23 cellular contexts compared by ENCODE assay signal in the genomic region with DNA sequence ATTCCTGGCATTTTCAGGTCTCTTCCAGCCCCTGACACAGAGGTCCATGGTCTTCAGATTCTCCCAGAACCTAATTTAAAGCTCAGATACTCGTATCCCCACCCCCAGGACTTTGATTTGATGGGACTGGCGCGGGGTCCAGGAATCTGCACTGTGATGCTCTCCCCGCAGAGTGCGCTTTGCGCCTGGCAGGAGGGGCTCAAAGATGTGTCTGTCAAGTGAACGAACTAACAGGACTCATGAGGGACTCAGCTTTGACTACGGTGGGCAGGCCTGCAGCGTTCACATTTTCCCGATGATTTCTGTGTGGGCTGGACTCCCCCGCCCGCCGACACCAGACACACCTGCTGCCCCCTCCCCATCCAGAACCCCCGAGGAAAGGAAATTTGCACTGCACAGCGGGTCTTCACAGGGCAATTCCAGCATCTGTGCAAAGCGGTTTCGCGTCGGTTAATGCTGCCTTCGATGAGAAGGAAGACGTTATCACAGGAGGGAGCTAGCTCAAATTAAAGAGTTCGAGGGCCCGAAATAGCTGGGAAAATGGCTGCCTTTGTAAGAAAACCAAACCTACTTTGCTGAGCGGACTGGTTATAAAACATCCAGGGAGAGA.
DNase-seq lines count a peak whose midpoint lies in the region; TF ChIP-seq lines count a peak whose summit lies in the region.
"Had no signal": no experiment of that assay in that cellular context is flagged by ENCODE, and none has a peak within 500 bp of the region (broad histone marks: within the 10 kb centered on the region; RNA-seq: fewer than 3 reads in every experiment).

No MANE protein-coding gene starts in this region.

- H4K8ac ChIP-seq in neuronal stem cell (ENCODE audit: low read depth, low read length) = no peak overlapping the region

- H3K9me3 ChIP-seq in endodermal cell (ENCODE audit: control insufficient read depth, low read length) = no peaks in the 10 kb centered on the region
- no peaks in the 10 kb centered on the region for H3K9me3 ChIP-seq in neuronal stem cell (replicated peaks in 1 of 2; ENCODE audit: control insufficient read depth in 2 of 2, insufficient read depth in 1 of 2, low read depth in 1 of 2, low read length in 2 of 2)
- H3K9me3 ChIP-seq in uterus = no peaks in the 10 kb centered on the region
- no peaks in the 10 kb centered on the region for H3K9me3 ChIP-seq in prostate gland
- no peaks in the 10 kb centered on the region for H3K9me3 ChIP-seq in stomach
- H3K9me3 ChIP-seq: Caco-2, SJSA1 had no signal

- H4K91ac ChIP-seq in neuronal stem cell (ENCODE audit: low read depth, low read length, poor library complexity) = no peak overlapping the region

- DNase-seq in NCI-H2227 (lab: John Stamatoyannopoulos, UW; ENCODE audit: unreplicated experiment) (peak; percentile 62), endodermal cell (no peak), neuronal stem cell (ENCODE audit: low spot score) (no peak), uterus (no peak), SKM-1 treated with dmso at 0.1 percent for 144 hours (lab: John Stamatoyannopoulos, UW; ENCODE audit: unreplicated experiment) (no peak), prostate gland (ENCODE audit: low spot score) (no peak), stomach (no peak)
- DNase-seq: Caco-2; CD8-positive, alpha-beta T cell; EL; GDM1; NCI-H1048; NCI-H1417 treated with DMSO at 0.1 percent for 48 hours; NCI-H187 treated with DMSO at 0.1 percent for 48 hours; NCI-H2171 treated with DMSO at 0.1 percent for 48 hours; NCI-H446; NCI-H524 treated with DMSO at 0.1 percent for 48 hours; PC-9; Right ventricle myocardium superior; RPMI8226 had no signal

- no peak overlapping the region for H3K4me3 ChIP-seq in endodermal cell (ENCODE audit: low read length)
- H3K4me3 ChIP-seq in neuronal stem cell (ENCODE audit: low read length in 2 of 2) = no peak overlapping the region
- no peak overlapping the region for H3K4me3 ChIP-seq in uterus
- no peak overlapping the region for H3K4me3 ChIP-seq in prostate gland
- H3K4me3 ChIP-seq in stomach = no peak overlapping the region
- H3K4me3 ChIP-seq: GM12878, PC-9, SJSA1 had no signal

- H3K36me3 ChIP-seq in endodermal cell (ENCODE audit: control insufficient read depth, insufficient read depth, low read length) = no peaks in the 10 kb centered on the region
- no peaks in the 10 kb centered on the region for H3K36me3 ChIP-seq in neuronal stem cell (replicated peaks in 1 of 2; ENCODE audit: control insufficient read depth in 2 of 2, insufficient read depth in 2 of 2, low read length in 2 of 2)
- no peaks in the 10 kb centered on the region for H3K36me3 ChIP-seq in uterus
- no peaks in the 10 kb centered on the region for H3K36me3 ChIP-seq in prostate gland
- H3K36me3 ChIP-seq in stomach = no peaks in the 10 kb centered on the region
- H3K36me3 ChIP-seq: SJSA1 had no signal

- no peaks in the 10 kb centered on the region for H3K4me1 Mint-ChIP-seq in endodermal cell

- no peak overlapping the region for H2AK5ac ChIP-seq in neuronal stem cell (ENCODE audit: low read depth, low read length)

- no peak for TF ChIP-seq EP300 in stomach (IDR thresholded peaks at IDR 0.05)

- no peak overlapping the region for H2BK5ac ChIP-seq in neuronal stem cell (ENCODE audit: low read length)

- H2BK15ac ChIP-seq in neuronal stem cell (ENCODE audit: low read length) = no peak overlapping the region

- H3K4me3 Mint-ChIP-seq in endodermal cell = no peak overlapping the region
- H3K4me3 Mint-ChIP-seq: CD8-positive, alpha-beta T cell had no signal

- no peaks in the 10 kb centered on the region for H3K9me3 Mint-ChIP-seq in endodermal cell
- H3K9me3 Mint-ChIP-seq: CD8-positive, alpha-beta T cell had no signal

- H3K14ac ChIP-seq in neuronal stem cell (ENCODE audit: low read length) = no peak overlapping the region

- TF ChIP-seq CTCF in endodermal cell (conservative IDR thresholded peaks at IDR 0.05) = no peak
- no peak for TF ChIP-seq CTCF in uterus (IDR thresholded peaks at IDR 0.05)
- TF ChIP-seq CTCF in prostate gland (IDR thresholded peaks at IDR 0.05) = no peak
- no peak for TF ChIP-seq CTCF in stomach (IDR thresholded peaks at IDR 0.05)

- H3K18ac ChIP-seq in neuronal stem cell (ENCODE audit: low read length) = peak overlapping the region; percentile 41

- peak overlapping the region; percentile 39 for H3K23ac ChIP-seq in neuronal stem cell (ENCODE audit: low read depth, low read length, poor library complexity)

- peak overlapping the region; percentile 33 for H3K27ac Mint-ChIP-seq in endodermal cell
- H3K27ac Mint-ChIP-seq: CD8-positive, alpha-beta T cell had no signal

- intact Hi-C loops in uterus (cut with DNase I; ENCODE audit: low total_unique reads) = no loop called here
- intact Hi-C loops in prostate gland (cut with DNase I) = no loop called here
- intact Hi-C loops in stomach (cut with DNase I; ENCODE audit: low total_unique reads) = no loop called here

- no peak overlapping the region for H3K4me2 ChIP-seq in neuronal stem cell (ENCODE audit: insufficient read depth, low read length, poor library complexity, severe bottlenecking)

- H3K9ac ChIP-seq in endodermal cell (ENCODE audit: extremely low read depth, low read length, poor library complexity, severe bottlenecking) (no peak overlapping the region), neuronal stem cell (ENCODE audit: low read depth, low read length, poor library complexity) (no peak overlapping the region)

- H3K27ac ChIP-seq in endodermal cell (ENCODE audit: low read depth, low read length) (no peak overlapping the region), neuronal stem cell (replicated peaks; ENCODE audit: low read length) (no peak overlapping the region), uterus (peak overlapping the region; percentile 40 to 41), prostate gland (no peak overlapping the region), stomach (no peak overlapping the region)
- H3K27ac ChIP-seq: C4-2B, SJSA1 had no signal

- no peaks in the 10 kb centered on the region for H3K27me3 Mint-ChIP-seq in endodermal cell (ENCODE audit: insufficient read depth)

- H3K27me3 ChIP-seq in endodermal cell (ENCODE audit: control insufficient read depth, insufficient read depth, low read length, poor library complexity, severe bottlenecking) (no peaks in the 10 kb centered on the region), neuronal stem cell (ENCODE audit: control insufficient read depth in 3 of 3, insufficient read depth in 3 of 3, low read depth in 1 of 3, low read length in 3 of 3) (no peaks in the 10 kb centered on the region), uterus (no peaks in the 10 kb centered on the region), prostate gland (replicated peaks; ENCODE audit: insufficient read depth) (no peaks in the 10 kb centered on the region), stomach (no peaks in the 10 kb centered on the region)
- H3K27me3 ChIP-seq: SJSA1 had no signal

- H3K79me1 ChIP-seq in neuronal stem cell (ENCODE audit: low read depth, low read length) = no peaks in the 10 kb centered on the region

- H3K4ac ChIP-seq in neuronal stem cell (ENCODE audit: low read length) = no peak overlapping the region

- no peaks in the 10 kb centered on the region for H3K4me1 ChIP-seq in endodermal cell (ENCODE audit: control insufficient read depth, insufficient read depth, low read length)
- H3K4me1 ChIP-seq in neuronal stem cell (ENCODE audit: control insufficient read depth in 2 of 2, insufficient read depth in 1 of 2, low read depth in 1 of 2, low read length in 2 of 2) = peaks cover under 1% of the 10 kb centered on the region in 2 donors
- no peaks in the 10 kb centered on the region for H3K4me1 ChIP-seq in uterus
- H3K4me1 ChIP-seq in prostate gland (replicated peaks) = no peaks in the 10 kb centered on the region
- H3K4me1 ChIP-seq in stomach = no peaks in the 10 kb centered on the region
- H3K4me1 ChIP-seq: Caco-2, SJSA1 had no signal

- H2BK120ac ChIP-seq in neuronal stem cell (ENCODE audit: low read depth, low read length) = no peak overlapping the region

- no peaks in the 10 kb centered on the region for H3K36me3 Mint-ChIP-seq in endodermal cell (ENCODE audit: low read depth)
- H3K36me3 Mint-ChIP-seq: CD8-positive, alpha-beta T cell had no signal

- 92% methylated on average over 24 of the region's 24 CpGs for WGBS in endodermal cell (ENCODE audit: insufficient coverage in 1 of 2, insufficient read length in 1 of 2), 2 experiments
- WGBS in neuronal stem cell (ENCODE audit: extremely low coverage in 2 of 2, insufficient read length in 2 of 2, insufficient replicate concordance in 1 of 2), 2 donors = no CpG with 5 or more reads among the region's 24 CpGs
- 93% methylated on average over 24 of the region's 24 CpGs for whole genome bisulfite sequencing in prostate gland
- 94 to 97% (median 96%) methylated on average over 24 of the region's 24 CpGs for WGBS in stomach, 5 donors

- H2BK12ac ChIP-seq in neuronal stem cell (ENCODE audit: low read length) = no peak overlapping the region

- TF ChIP-seq POLR2A in uterus (IDR thresholded peaks at IDR 0.05) (no peak), prostate gland (IDR thresholded peaks at IDR 0.05) (no peak), stomach (IDR thresholded peaks at IDR 0.05) (no peak)

- peak overlapping the region; percentile 1 for H2AFZ ChIP-seq in neuronal stem cell (ENCODE audit: low read length)
- H2AFZ ChIP-seq: PC-9 had no signal

Comparison
In these comparisons a context has a peak if more than half of its experiments do, and no peak if none do; other contexts are left out.
1. H3K27ac ChIP-seq: peak in uterus (2 of 2); none in endodermal cell (single experiment), neuronal stem cell (single experiment), prostate gland (0 of 2) and stomach (0 of 5).